In the genomic region with DNA sequence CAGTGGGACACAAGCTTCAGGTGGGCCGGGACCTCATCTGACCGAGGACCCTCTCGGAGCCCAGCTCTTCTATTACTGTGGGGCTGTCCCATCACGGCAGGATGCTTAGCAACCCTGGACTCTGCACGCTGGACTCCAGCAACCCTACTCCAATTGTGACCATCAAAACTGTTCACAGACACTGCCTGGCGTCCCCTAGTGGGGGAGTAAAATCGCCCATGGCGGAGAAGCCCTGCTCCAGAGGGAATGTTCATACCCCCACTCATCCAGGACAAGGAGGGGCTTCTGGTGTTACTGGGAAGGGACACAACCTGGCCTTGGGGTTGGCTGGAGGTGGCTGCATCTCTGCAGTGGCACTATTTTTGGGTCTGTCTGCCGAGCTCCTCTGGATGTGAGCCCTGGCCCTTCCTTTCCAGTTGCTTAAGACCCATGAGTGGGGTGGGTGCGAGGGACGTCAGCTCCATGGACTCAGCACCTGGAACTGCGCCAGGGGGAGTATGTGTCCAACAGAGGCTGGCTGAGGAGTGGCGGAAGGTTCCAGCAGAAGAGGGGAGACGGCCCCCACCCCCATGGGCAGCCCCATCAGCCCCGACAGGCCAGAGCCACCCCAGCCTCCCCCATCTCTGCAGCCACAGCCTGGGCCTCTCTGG, we compare ENCODE assay signal across 14 cellular contexts.
DNase-seq lines count a peak whose midpoint lies in the region; ATAC-seq, FAIRE-seq and TF ChIP-seq lines count a peak whose summit lies in the region.
"Had no signal": no experiment of that assay in that cellular context is flagged by ENCODE, and none has a peak within 500 bp of the region (broad histone marks: within the 10 kb centered on the region; RNA-seq: fewer than 3 reads in every experiment).

No MANE protein-coding gene starts in this region.

- H3K9me3 ChIP-seq in A549 (no peaks in the 10 kb centered on the region), gastroesophageal sphincter (no peaks in the 10 kb centered on the region)

- TF ChIP-seq POLR2A in A549 (IDR thresholded peaks at IDR 0.05; ENCODE audit: low read length) (no peak), gastroesophageal sphincter (IDR thresholded peaks at IDR 0.05) (no peak)

- H3K27ac ChIP-seq in A549 (peak overlapping the region in 1 of 2 experiments; percentile 100; a peak in 3 of 6 replicates), gastroesophageal sphincter (peak overlapping the region; percentile 11 to 98 (median 94))

- H3K4me3 ChIP-seq in A549 (no peak overlapping the region), WI38 (ENCODE audit: low read depth, low read length) (no peak overlapping the region), gastroesophageal sphincter (no peak overlapping the region)
- H3K4me3 ChIP-seq: GM12878 had no signal

- TF ChIP-seq CTCF in A549 (IDR thresholded peaks at IDR 0.05) (0 out of 3 replicates have a peak, but pooled peaks have one; percentile 13), WI38 (IDR thresholded peaks at IDR 0.05; ENCODE audit: low read depth, low read length) (peak; percentile 29), gastroesophageal sphincter (IDR thresholded peaks at IDR 0.05) (peak in 2 of 4 experiments; percentile 25 to 35)

- POLR2A ChIA-PET in A549 (lab: Yijun Ruan, JAX) = interaction anchor here (1.9 kb wide), 1 partner anchor 10 kb away, joined by 19 read pairs; no protein-coding TSS in a partner anchor

- H3K4me2 ChIP-seq in A549 = no peak overlapping the region

- CTCF ChIA-PET in A549 (lab: Yijun Ruan, JAX) = interaction anchor here (0.7 to 10.2 kb wide), 27 partner anchors 10 to 373 kb away, joined by 3 to 100 read pairs (median 4); no protein-coding TSS in a partner anchor

- TF ChIP-seq EP300 in A549 (IDR thresholded peaks at IDR 0.05) (no peak), gastroesophageal sphincter (IDR thresholded peaks at IDR 0.05) (no peak)

- H3K4me1 ChIP-seq in A549 (peaks cover 60% of the 10 kb centered on the region), gastroesophageal sphincter (peaks cover 7 to 96% (median 71%) of the 10 kb centered on the region in 3 donors)

- H3K27me3 ChIP-seq in gastroesophageal sphincter = no peaks in the 10 kb centered on the region

- intact Hi-C loops in sciatic nerve (cut with DNase I) = no loop called here

- FAIRE-seq in A549 (lab: Jason Lieb, UNC) = no peak
- FAIRE-seq: GM12878, H54, TTC549 had no signal

- DNase-seq in A549 (ENCODE audit: low read depth in 1 of 2, low spot score in 1 of 2) = no peak
- peak; percentile 85 for DNase-seq in sciatic nerve (ENCODE audit: low spot score)
- no peak for DNase-seq in NCI-H146 (lab: John Stamatoyannopoulos, UW)
- no peak for DNase-seq in activated T-cell treated with anti-CD3 and anti-CD28 coated beads for 4 hours
- no peak for DNase-seq in inferior parietal cortex (ENCODE audit: extremely low spot score)
- DNase-seq: effector CD4-positive, alpha-beta T cell; NCI-H446; trophoblast cell had no signal

- peaks cover 0 to 72% of the 10 kb centered on the region in 2 donors for H3K36me3 ChIP-seq in gastroesophageal sphincter

- 90% methylated on average over 13 of the region's 15 CpGs for WGBS in A549 (ENCODE audit: missing lambda C conversion rate)
- 88% methylated on average over 3 of the region's 15 CpGs; no CpG with 5 or more reads in 1 of the 2 donors for WGBS in gastroesophageal sphincter (ENCODE audit: low coverage in 1 of 2), 2 donors

- no peak for TF ChIP-seq RAD21 in A549 (conservative IDR thresholded peaks at IDR 0.05 in 1 of 2, IDR thresholded peaks at IDR 0.05 in 1 of 2)

- ATAC-seq in A549 (peak in 1 of 2 experiments; percentile 6; a peak in 2 of 6 replicates), gastroesophageal sphincter (peak; percentile 67), sciatic nerve (peak; percentile 35), HG02973 (IDR thresholded peaks at IDR 0.05; ENCODE audit: unreplicated experiment) (no peak)

TF ChIP-seq in A549, 52 proteins besides CTCF, POLR2A, EP300 and RAD21:
- TF ChIP-seq, protein P1, sequence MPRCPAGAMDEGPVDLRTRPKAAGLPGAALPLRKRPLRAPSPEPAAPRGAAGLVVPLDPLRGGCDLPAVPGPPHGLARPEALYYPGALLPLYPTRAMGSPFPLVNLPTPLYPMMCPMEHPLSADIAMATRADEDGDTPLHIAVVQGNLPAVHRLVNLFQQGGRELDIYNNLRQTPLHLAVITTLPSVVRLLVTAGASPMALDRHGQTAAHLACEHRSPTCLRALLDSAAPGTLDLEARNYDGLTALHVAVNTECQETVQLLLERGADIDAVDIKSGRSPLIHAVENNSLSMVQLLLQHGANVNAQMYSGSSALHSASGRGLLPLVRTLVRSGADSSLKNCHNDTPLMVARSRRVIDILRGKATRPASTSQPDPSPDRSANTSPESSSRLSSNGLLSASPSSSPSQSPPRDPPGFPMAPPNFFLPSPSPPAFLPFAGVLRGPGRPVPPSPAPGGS (IDR thresholded peaks at IDR 0.05) = no peak
- TF ChIP-seq HOXB13 (CRISPR knock-in tag; IDR thresholded peaks at IDR 0.05; ENCODE audit: low read depth) (no peak), HOXB5 (CRISPR knock-in tag; IDR thresholded peaks at IDR 0.05) (no peak), FOSL2 (IDR thresholded peaks at IDR 0.05) (no peak), FOSL2 (CRISPR knock-in tag; IDR thresholded peaks at IDR 0.05) (no peak), RNF2 (IDR thresholded peaks at IDR 0.05; ENCODE audit: borderline replicate concordance, low read depth) (no peak), HDAC2 (IDR thresholded peaks at IDR 0.05) (no peak), NPAS2 (CRISPR knock-in tag; IDR thresholded peaks at IDR 0.05; ENCODE audit: borderline replicate concordance) (no peak)
